In genomic region chr9:89408628-89409101, GRCh38 we compare ENCODE assay signal across 8 cellular contexts.
DNase-seq lines count a peak whose midpoint lies in the region; ATAC-seq lines count a peak whose summit lies in the region.

No MANE protein-coding gene starts in this region.

- POLR2A ChIA-PET in activated CD4-positive, alpha-beta T cell treated with anti-CD3 and anti-CD28 coated beads, Interleukin-2, amount 10 ng/mL, durations not matched to agents 7 days and 5 days (lab: Charles Lee) = no interaction called here

- CTCF ChIA-PET in activated CD4-positive, alpha-beta T cell treated with anti-CD3 and anti-CD28 coated beads, Interleukin-2, amount 10 ng/mL, durations not matched to agents 7 days and 5 days (lab: Charles Lee) = interaction anchor here (0.6 to 4.8 kb wide), 9 partner anchors 9 to 652 kb away, joined by 3 to 31 read pairs (median 4); no protein-coding TSS in a partner anchor

- peaks cover 88% of the 10 kb centered on the region for H3K36me3 Mint-ChIP-seq in activated CD4-positive, alpha-beta T cell treated with anti-CD3 and anti-CD28 coated beads, Interleukin-2, amount 10 ng/mL, durations not matched to agents 7 days and 5 days (ENCODE audit: low read depth)
- H3K36me3 Mint-ChIP-seq in stimulated activated memory B cell treated with anti-CD40 and anti-IgM and Interleukin-4, amounts not matched to agents 10 μg/mL and 1 μg/mL and 100 μg/mL, for 72 hours = peaks cover 45% of the 10 kb centered on the region

- peaks cover 4% of the 10 kb centered on the region for H3K9me3 Mint-ChIP-seq in activated CD4-positive, alpha-beta T cell treated with anti-CD3 and anti-CD28 coated beads, Interleukin-2, amount 10 ng/mL, durations not matched to agents 7 days and 5 days
- H3K9me3 Mint-ChIP-seq in stimulated activated memory B cell treated with anti-CD40 and anti-IgM and Interleukin-4, amounts not matched to agents 10 μg/mL and 1 μg/mL and 100 μg/mL, for 72 hours = peaks cover 4% of the 10 kb centered on the region

- peak; percentile 85 for DNase-seq in activated CD4-positive, alpha-beta T cell treated with anti-CD3 and anti-CD28 coated beads, Interleukin-2, amount 10 ng/mL, durations not matched to agents 7 days and 5 days
- peak; percentile 65 for DNase-seq in effector CD4-positive, alpha-beta T cell
- DNase-seq in EL (no peak), GOT3 (lab: John Stamatoyannopoulos, UW) (no peak)

- no peaks in the 10 kb centered on the region for H3K27me3 Mint-ChIP-seq in activated CD4-positive, alpha-beta T cell treated with anti-CD3 and anti-CD28 coated beads, Interleukin-2, amount 10 ng/mL, durations not matched to agents 7 days and 5 days
- H3K27me3 Mint-ChIP-seq in stimulated activated memory B cell treated with anti-CD40 and anti-IgM and Interleukin-4, amounts not matched to agents 10 μg/mL and 1 μg/mL and 100 μg/mL, for 72 hours = no peaks in the 10 kb centered on the region

- peaks cover 93% of the 10 kb centered on the region for H3K4me1 Mint-ChIP-seq in activated CD4-positive, alpha-beta T cell treated with anti-CD3 and anti-CD28 coated beads, Interleukin-2, amount 10 ng/mL, durations not matched to agents 7 days and 5 days
- H3K4me1 Mint-ChIP-seq in stimulated activated memory B cell treated with anti-CD40 and anti-IgM and Interleukin-4, amounts not matched to agents 10 μg/mL and 1 μg/mL and 100 μg/mL, for 72 hours = peaks cover 79% of the 10 kb centered on the region

- H3K4me3 Mint-ChIP-seq in activated CD4-positive, alpha-beta T cell treated with anti-CD3 and anti-CD28 coated beads, Interleukin-2, amount 10 ng/mL, durations not matched to agents 7 days and 5 days = peak overlapping the region; percentile 67
- peak overlapping the region; percentile 45 for H3K4me3 Mint-ChIP-seq in stimulated activated memory B cell treated with anti-CD40 and anti-IgM and Interleukin-4, amounts not matched to agents 10 μg/mL and 1 μg/mL and 100 μg/mL, for 72 hours

- peak; percentile 31 for ATAC-seq in HG03159 (IDR thresholded peaks at IDR 0.05; ENCODE audit: unreplicated experiment)
- peak; percentile 76 for ATAC-seq in stimulated activated memory B cell treated with anti-CD40 and anti-IgM and Interleukin-4, amounts not matched to agents 10 μg/mL and 1 μg/mL and 100 μg/mL, for 72 hours
- no peak for ATAC-seq in GM19328 (IDR thresholded peaks at IDR 0.05; ENCODE audit: unreplicated experiment)
- ATAC-seq in HG03439 (IDR thresholded peaks at IDR 0.05; ENCODE audit: unreplicated experiment) = no peak

- H3K27ac Mint-ChIP-seq in activated CD4-positive, alpha-beta T cell treated with anti-CD3 and anti-CD28 coated beads, Interleukin-2, amount 10 ng/mL, durations not matched to agents 7 days and 5 days = peak overlapping the region; percentile 87
- H3K27ac Mint-ChIP-seq in stimulated activated memory B cell treated with anti-CD40 and anti-IgM and Interleukin-4, amounts not matched to agents 10 μg/mL and 1 μg/mL and 100 μg/mL, for 72 hours = peak overlapping the region; percentile 93

Comparison
In these comparisons a context has a peak if more than half of its experiments do, and no peak if none do; other contexts are left out.
1. ATAC-seq: peak in HG03159 (single experiment) and stimulated activated memory B cell treated with anti-CD40 and anti-IgM and Interleukin-4, amounts not matched to agents 10 μg/mL and 1 μg/mL and 100 μg/mL, for 72 hours (single experiment); none in GM19328 (single experiment) and HG03439 (single experiment).
2. DNase-seq: peak in activated CD4-positive, alpha-beta T cell treated with anti-CD3 and anti-CD28 coated beads, Interleukin-2, amount 10 ng/mL, durations not matched to agents 7 days and 5 days (single experiment) and effector CD4-positive, alpha-beta T cell (single experiment); none in EL (single experiment) and GOT3 (single experiment).